Comparison of ENCODE assay signal across 23 cellular contexts in genomic region chr6:135347887-135348286, GRCh38.
A peak's percentile ranks its signal among the peaks of the same experiment; 100 is the strongest.
DNase-seq lines count a peak whose midpoint lies in the region; ATAC-seq, FAIRE-seq and TF ChIP-seq lines count a peak whose summit lies in the region.
"Had no signal": no experiment of that assay in that cellular context is flagged by ENCODE, and none has a peak within 500 bp of the region (broad histone marks: within the 10 kb centered on the region; RNA-seq: fewer than 3 reads in every experiment).

No MANE protein-coding gene starts in this region.

- H3K9ac ChIP-seq in Loucy (ENCODE audit: low read depth, low read length, poor library complexity, severe bottlenecking) (no peak overlapping the region), K562 (ENCODE audit: insufficient read depth in 1 of 2, low read depth in 2 of 2, low read length in 2 of 2) (no peak overlapping the region)
- H3K9ac ChIP-seq: BLaER1 had no signal

- FAIRE-seq in K562 (lab: Jason Lieb, UNC): no peak
- FAIRE-seq: A204.1, D721Med, GM12891 had no signal

- DNase-seq in NCI-H82 (lab: John Stamatoyannopoulos, UW) (peak; percentile 33), NCI-H82 treated with DMSO at 0.1 percent for 48 hours (lab: John Stamatoyannopoulos, UW; ENCODE audit: unreplicated experiment) (no peak), D341Med (ENCODE audit: low spot score) (peak; percentile 25), K562 (ENCODE audit: extremely low read depth in 1 of 4, low spot score in 3 of 4) (peak in 1 of 4 experiments; percentile 16), GM20000 (ENCODE audit: low spot score) (no peak), iPS-NIHi11 (ENCODE audit: low spot score) (no peak)
- DNase-seq: Caco-2; CD4-positive, CD25-positive, alpha-beta regulatory T cell; CD8-positive, alpha-beta T cell; DMS 273 treated with DMSO at 0.1 percent for 48 hours; DMS79; GF-D8; H9 had no signal

- H3K4me2 ChIP-seq in Loucy (ENCODE audit: low read depth, low read length, poor library complexity, severe bottlenecking) (peak overlapping the region; percentile 38), K562 (ENCODE audit: insufficient read depth, low read length) (no peak overlapping the region)
- H3K4me2 ChIP-seq: BLaER1, GM23338 had no signal

- peaks cover 42% of the 10 kb centered on the region for H3K4me1 ChIP-seq in Loucy (ENCODE audit: insufficient read depth, low read length, poor library complexity, severe bottlenecking)
- peaks cover 0 to 13% of the 10 kb centered on the region in 2 experiments; a peak in 4 of 5 replicates for H3K4me1 ChIP-seq in K562 (replicated peaks in 1 of 2; ENCODE audit: control insufficient read depth in 2 of 2, insufficient read depth in 2 of 2, low read length in 2 of 2)
- H3K4me1 ChIP-seq: BLaER1, Caco-2 had no signal

- no TSS peak for BruUV-seq in K562 (replicated peaks; lab: Mats Ljungman, UMichigan)

- intact Hi-C loops in K562 (cut with micrococcal nuclease): no loop called here

- no peak for TF ChIP-seq POLR2A in K562 (conservative IDR thresholded peaks at IDR 0.05)

- H3K4me3 ChIP-seq in Loucy (ENCODE audit: low read length, poor library complexity, severe bottlenecking): no peak overlapping the region
- H3K4me3 ChIP-seq in K562: no peak overlapping the region
- H3K4me3 ChIP-seq: BLaER1, GM23338 had no signal

- CTCF ChIA-PET in K562 (lab: Yijun Ruan, JAX; ENCODE audit: low intra/inter-chr PET ratio): no interaction called here

- in situ Hi-C loops in K562 (cut with MboI): no loop called here

- peak; percentile 56 for ATAC-seq in K562
- ATAC-seq in GM21825 (IDR thresholded peaks at IDR 0.05; ENCODE audit: unreplicated experiment): no peak
- ATAC-seq: CD8-positive, alpha-beta T cell; GM23338; HCT116 had no signal

- H3K36me3 ChIP-seq in Loucy (ENCODE audit: insufficient read depth, low read length): no peaks in the 10 kb centered on the region
- peaks cover 5% of the 10 kb centered on the region; the same call in 2 of the 3 replicates for H3K36me3 ChIP-seq in K562 (ENCODE audit: control insufficient read depth, insufficient read depth, low read length)

- TF ChIP-seq EP300 in K562 (IDR thresholded peaks at IDR 0.05; ENCODE audit: low read length): no peak

- H3K27ac ChIP-seq in K562 (ENCODE audit: extremely low read depth, low read depth, low read length): no peak overlapping the region
- H3K27ac ChIP-seq: 22Rv1, BLaER1, C4-2B had no signal

- no peaks in the 10 kb centered on the region for H3K9me3 ChIP-seq in Loucy (ENCODE audit: insufficient read depth, low read depth, low read length)
- H3K9me3 ChIP-seq in K562 (replicated peaks; ENCODE audit: control insufficient read depth, insufficient read depth, low read depth, low read length): no peaks in the 10 kb centered on the region
- H3K9me3 ChIP-seq: BLaER1, Caco-2 had no signal

- no peaks in the 10 kb centered on the region for H3K9me2 ChIP-seq in Loucy (replicated peaks; ENCODE audit: low read depth, low read length)

- no peak for TF ChIP-seq RAD21 in K562 (CRISPR knock-in tag; conservative IDR thresholded peaks at IDR 0.05 in 1 of 2, IDR thresholded peaks at IDR 0.05 in 1 of 2)

- no peaks in the 10 kb centered on the region for H3K9me1 ChIP-seq in K562 (ENCODE audit: control insufficient read depth, insufficient read depth, low read length)

- POLR2A ChIA-PET in K562 (lab: Yijun Ruan, JAX): interaction anchor here (0.7 kb wide), 1 partner anchor 25 kb away, joined by 3 read pairs; no protein-coding TSS in a partner anchor

- no peak for TF ChIP-seq CTCF in Loucy (conservative IDR thresholded peaks at IDR 0.05; ENCODE audit: low read length)
- TF ChIP-seq CTCF in K562 (IDR thresholded peaks at IDR 0.05 in 2 of 3, conservative IDR thresholded peaks at IDR 0.05 in 1 of 3; ENCODE audit: insufficient read depth in 2 of 3, low read depth in 1 of 3, low read length in 3 of 3): no peak
- no peak for TF ChIP-seq CTCF in GM20000 (IDR thresholded peaks at IDR 0.05; ENCODE audit: extremely low read depth, missing control alignments)

- 9% methylated on average over 4 of the region's 4 CpGs for WGBS in K562 (ENCODE audit: insufficient coverage, low coverage, missing lambda C conversion rate)

- peaks cover 2% of the 10 kb centered on the region; the same call in 1 of the 2 replicates for H3F3A ChIP-seq in Loucy (ENCODE audit: low read depth)

- H2AFZ ChIP-seq in Loucy (ENCODE audit: low read length) (no peak overlapping the region), K562 (ENCODE audit: low read depth, low read length) (0 out of 2 replicates have a peak overlapping the region, but pooled peaks have one; percentile 16)
- H2AFZ ChIP-seq: GM23338 had no signal

- no peaks in the 10 kb centered on the region for H3K79me2 ChIP-seq in Loucy (ENCODE audit: insufficient read depth, low read length)
- no peaks in the 10 kb centered on the region for H3K79me2 ChIP-seq in K562 (ENCODE audit: control insufficient read depth, insufficient read depth, low read length)

- H4K20me1 ChIP-seq in Loucy (ENCODE audit: insufficient read depth, low read length, poor library complexity, severe bottlenecking) (no peaks in the 10 kb centered on the region), K562 (replicated peaks; ENCODE audit: control insufficient read depth, insufficient read depth, low read length) (no peaks in the 10 kb centered on the region)
- H4K20me1 ChIP-seq: BLaER1 had no signal

- H3K27me3 ChIP-seq in Loucy (ENCODE audit: insufficient read depth, low read length, poor library complexity, severe bottlenecking) (no peaks in the 10 kb centered on the region), K562 (ENCODE audit: control insufficient read depth in 2 of 2, insufficient read depth in 2 of 2, low read length in 2 of 2) (no peaks in the 10 kb centered on the region)
- H3K27me3 ChIP-seq: BLaER1 had no signal

TF ChIP-seq in K562, 482 proteins besides CTCF, POLR2A, EP300 and RAD21 (continues in another document):
- TF ChIP-seq PTTG1 (tag; IDR thresholded peaks at IDR 0.05; ENCODE audit: low read depth) (no peak), ZNF398 (CRISPR knock-in tag; IDR thresholded peaks at IDR 0.05) (no peak), TEAD4 (IDR thresholded peaks at IDR 0.05; ENCODE audit: low read length) (peak; percentile 44; the same call in 1 of the 2 replicates), TEAD4 (CRISPR knock-in tag; IDR thresholded peaks at IDR 0.05; ENCODE audit: borderline replicate concordance) (no peak), DPF2 (IDR thresholded peaks at IDR 0.05) (no peak), ARID1B (IDR thresholded peaks at IDR 0.05) (peak; percentile 42; the same call in 1 of the 2 replicates), KDM1A (IDR thresholded peaks at IDR 0.05) (0 out of 4 replicates have a peak, but pooled peaks of 1 of the 2 experiments have one; percentile 37), GTF3C2 (IDR thresholded peaks at IDR 0.05; ENCODE audit: borderline replicate concordance, extremely low read depth, insufficient read length) (no peak), HCFC1 (IDR thresholded peaks at IDR 0.05; ENCODE audit: low read depth, low read length) (no peak), MEIS2 (IDR thresholded peaks at IDR 0.05; ENCODE audit: partially characterized antibody) (peak; percentile 9), DIDO1 (tag; IDR thresholded peaks at IDR 0.05; ENCODE audit: low read depth) (no peak), KLF6 (CRISPR knock-in tag; IDR thresholded peaks at IDR 0.05; ENCODE audit: borderline replicate concordance) (no peak), ZNF77 (CRISPR knock-in tag; IDR thresholded peaks at IDR 0.05) (no peak), CBFA2T3 (IDR thresholded peaks at IDR 0.05) (peak; percentile 69), CBFA2T2 (conservative IDR thresholded peaks at IDR 0.05) (peak; percentile 54), GTF2F1 (IDR thresholded peaks at IDR 0.05; ENCODE audit: low read depth, low read length) (no peak), RBFOX2 (IDR thresholded peaks at IDR 0.05; ENCODE audit: low read depth, low read length) (no peak), TRIM28 (IDR thresholded peaks at IDR 0.05) (no peak), RAD51 (IDR thresholded peaks at IDR 0.05; ENCODE audit: borderline replicate concordance, low read depth) (no peak), MEF2D (tag; conservative IDR thresholded peaks at IDR 0.05; ENCODE audit: low read depth) (no peak), ZNF23 (CRISPR knock-in tag; IDR thresholded peaks at IDR 0.05) (no peak)

Comparison
In these comparisons a context has a peak if more than half of its experiments do, and no peak if none do; other contexts are left out.
1. DNase-seq: peak in NCI-H82 (single experiment) and D341Med (single experiment); none in NCI-H82 treated with DMSO at 0.1 percent for 48 hours (single experiment), GM20000 (single experiment) and iPS-NIHi11 (single experiment).